ENCODE assay signal across 24 cellular contexts in genomic region chr10:112083526-112083925, GRCh38.
"Had no signal": no experiment of that assay in that cellular context is flagged by ENCODE, and none has a peak within 500 bp of the region (broad histone marks: within the 10 kb centered on the region; RNA-seq: fewer than 3 reads in every experiment).

No MANE protein-coding gene starts in this region.

- H3K4me3 Mint-ChIP-seq: immature natural killer cell; natural killer cell; stimulated activated effector memory CD8-positive, alpha-beta T cell treated with anti-CD3 and anti-CD28 coated beads, Interleukin-12 subunit alpha, Interleukin-12 subunit beta, amount 100 ng/mL, for 72 hours; stimulated activated naive CD8-positive, alpha-beta T cell treated with anti-CD3 and anti-CD28 coated beads, Interleukin-15, Interleukin-2, amounts not matched to agents 100 ng/mL and 50 ng/mL, for 24 hours had no signal

- H3K27ac ChIP-seq: lower lobe of right lung, ovary, right atrium auricular region, spleen, transverse colon, upper lobe of left lung, vagina had no signal

- H3K27me3 ChIP-seq: ovary, right atrium auricular region, transverse colon, upper lobe of left lung, vagina had no signal

- H3K4me1 ChIP-seq: lower lobe of right lung, spleen had no signal

- H3K36me3 ChIP-seq: lower lobe of right lung, ovary, right atrium auricular region, spleen, transverse colon, upper lobe of left lung, vagina had no signal

- H3K9me3 ChIP-seq: lower lobe of right lung, ovary, right atrium auricular region, spleen, transverse colon, upper lobe of left lung, vagina had no signal

- ATAC-seq: left colon; left ventricle myocardium superior; lower lobe of right lung; natural killer cell; sciatic nerve; stimulated activated effector memory CD8-positive, alpha-beta T cell treated with anti-CD3 and anti-CD28 coated beads, Interleukin-12 subunit alpha, Interleukin-12 subunit beta, amount 100 ng/mL, for 72 hours had no signal

- H3K36me3 Mint-ChIP-seq: immature natural killer cell; naive B cell; natural killer cell; stimulated activated effector memory CD8-positive, alpha-beta T cell treated with anti-CD3 and anti-CD28 coated beads, Interleukin-12 subunit alpha, Interleukin-12 subunit beta, amount 100 ng/mL, for 72 hours had no signal

- H3K4me3 ChIP-seq: lower lobe of right lung, ovary, right atrium auricular region, skin epidermis, spleen, transverse colon, upper lobe of left lung, vagina had no signal

- H3K4me1 Mint-ChIP-seq: immature natural killer cell; naive B cell; natural killer cell; stimulated activated effector memory CD8-positive, alpha-beta T cell treated with anti-CD3 and anti-CD28 coated beads, Interleukin-12 subunit alpha, Interleukin-12 subunit beta, amount 100 ng/mL, for 72 hours had no signal

- H3K27ac Mint-ChIP-seq: immature natural killer cell; natural killer cell; progenitor cell of endocrine pancreas; stimulated activated effector memory CD8-positive, alpha-beta T cell treated with anti-CD3 and anti-CD28 coated beads, Interleukin-12 subunit alpha, Interleukin-12 subunit beta, amount 100 ng/mL, for 72 hours; stimulated activated naive CD8-positive, alpha-beta T cell treated with anti-CD3 and anti-CD28 coated beads, Interleukin-15, Interleukin-2, amounts not matched to agents 100 ng/mL and 50 ng/mL, for 24 hours had no signal

- H3K9me3 Mint-ChIP-seq: natural killer cell; stimulated activated effector memory CD8-positive, alpha-beta T cell treated with anti-CD3 and anti-CD28 coated beads, Interleukin-12 subunit alpha, Interleukin-12 subunit beta, amount 100 ng/mL, for 72 hours; stimulated activated naive CD8-positive, alpha-beta T cell treated with anti-CD3 and anti-CD28 coated beads, Interleukin-15, Interleukin-2, amounts not matched to agents 100 ng/mL and 50 ng/mL, for 24 hours had no signal

- DNase-seq: hypothalamus; immature natural killer cell; kidney; left colon; left ventricle myocardium superior; lower lobe of right lung; mammary epithelial cell; mesenchymal stem cell; naive B cell; natural killer cell; ovary; spleen; stimulated activated CD4-positive, alpha-beta T cell treated with anti-CD3 and anti-CD28 coated beads, Interleukin-4, amount 100 ng/mL, for 24 hours; stimulated activated naive CD4-positive, alpha-beta T cell; substantia nigra; transverse colon; upper lobe of left lung had no signal
